15 cellular contexts compared by ENCODE assay signal in genomic region chr20:699811-700338, GRCh38. TPM values are rescaled to one million over a fixed set of nuclear protein-coding genes. Genes with fewer than 3 reads are reported as not detected.
DNase-seq lines count a peak whose midpoint lies in the region; ATAC-seq and TF ChIP-seq lines count a peak whose summit lies in the region.
"Had no signal": no experiment of that assay in that cellular context is flagged by ENCODE, and none has a peak within 500 bp of the region (broad histone marks: within the 10 kb centered on the region; RNA-seq: fewer than 3 reads in every experiment).

No MANE protein-coding gene starts in this region.

- no peaks in the 10 kb centered on the region for H3K27me3 ChIP-seq in heart left ventricle

- intact Hi-C loops in heart left ventricle (cut with DNase I), result no loop called here

- no peaks in the 10 kb centered on the region for H3K36me3 Mint-ChIP-seq in T-cell

- H3K27ac ChIP-seq in VCaP, result peak overlapping the region; percentile 79
- peak overlapping the region; percentile 17 to 87 (median 72) for H3K27ac ChIP-seq in heart left ventricle
- H3K27ac ChIP-seq: HL-60, SJSA1 had no signal

- CTCF ChIA-PET in T-cell (lab: Charles Lee), result no interaction called here

- ATAC-seq in heart left ventricle (peak; percentile 95 to 97 (median 96)), T-cell (replicated peaks in 1 of 4) (no peak), GM18517 (IDR thresholded peaks at IDR 0.05; ENCODE audit: unreplicated experiment) (no peak)

- TF ChIP-seq CTCF in VCaP (conservative IDR thresholded peaks at IDR 0.05) (no peak), heart left ventricle (IDR thresholded peaks at IDR 0.05) (no peak)

- H3K4me3 ChIP-seq in heart left ventricle, result no peak overlapping the region
- H3K4me3 ChIP-seq: SJSA1 had no signal

- H3K36me3 ChIP-seq in heart left ventricle, result no peaks in the 10 kb centered on the region
- H3K36me3 ChIP-seq: SJSA1 had no signal

- H3K27me3 Mint-ChIP-seq in T-cell, result peaks cover 7 to 15% of the 10 kb centered on the region in 2 donors

- H3K4me3 Mint-ChIP-seq in T-cell, result no peak overlapping the region

- no peaks in the 10 kb centered on the region for H3K4me1 Mint-ChIP-seq in T-cell

- 22 to 53% (median 29%) methylated on average over 3 to 10 of the region's 10 CpGs for WGBS in heart left ventricle, 4 donors

- DNase-seq in Ammon's horn (ENCODE audit: low spot score) (peak; percentile 78), heart left ventricle (peak; percentile 68 to 92 (median 83)), middle frontal gyrus (ENCODE audit: extremely low spot score, low spot score) (peak; percentile 3), T-cell (no peak), AG08395 (ENCODE audit: low spot score) (no peak)
- DNase-seq in stimulated activated CD4-positive, alpha-beta T cell treated with anti-CD3 and anti-CD28 coated beads, Interleukin-4, amount 100 ng/mL, for 4 hours, result no peak
- DNase-seq: 8988T, COR-L47, cortex of kidney, NCI-H2029 treated with DMSO at 0.1 percent for 48 hours had no signal

- no peak for TF ChIP-seq POLR2A in heart left ventricle (IDR thresholded peaks at IDR 0.05)

- H3K9me3 ChIP-seq in heart left ventricle, result no peaks in the 10 kb centered on the region
- H3K9me3 ChIP-seq: SJSA1 had no signal

- POLR2A ChIA-PET in T-cell (lab: Charles Lee), result interaction anchor here in 1 of 2 donors (0.7 kb wide), 1 partner anchor 331 kb away, joined by 7 read pairs; no protein-coding TSS in a partner anchor

- no peaks in the 10 kb centered on the region for H3K9me3 Mint-ChIP-seq in T-cell

- H3K27ac Mint-ChIP-seq in T-cell, result no peak overlapping the region

- H3K4me1 ChIP-seq in heart left ventricle, result peaks cover 0 to 25% (median 3%) of the 10 kb centered on the region in 12 donors
- H3K4me1 ChIP-seq: SJSA1 had no signal

RNA-seq across cellular contexts. Expression of gene SCRT2, which starts 24.3 kb away (rescaled TPM):
- total RNA-seq in heart left ventricle (not detected), T-cell (not detected)
- not detected for polyA plus RNA-seq in heart left ventricle
- total RNA-seq: myocyte, SJSA1 had no signal

RNA-seq across cellular contexts. Expression of gene SRXN1, which starts 46.9 kb away (rescaled TPM):
- total RNA-seq in heart left ventricle, result 100 to 1,000 TPM in 1 of 9 donors, 10 to 100 TPM in 8; 25.3 to 147 (median 39.1) TPM
- 10 to 100 TPM; 11.8 to 56.2 TPM for polyA plus RNA-seq in heart left ventricle
- 10 to 100 TPM in 1 of 5 donors, 1 to 10 TPM in 4; 1.5 to 10.1 (median 7.3) TPM for total RNA-seq in T-cell

Comparison
In these comparisons a context has a peak if more than half of its experiments do, and no peak if none do; other contexts are left out.
1. DNase-seq: peak in Ammon's horn (single experiment), heart left ventricle (5 of 5) and middle frontal gyrus (single experiment); none in stimulated activated CD4-positive, alpha-beta T cell treated with anti-CD3 and anti-CD28 coated beads, Interleukin-4, amount 100 ng/mL, for 4 hours (0 of 2), T-cell (0 of 34) and AG08395 (single experiment).
2. ATAC-seq: peak in heart left ventricle (4 of 4); none in T-cell (0 of 4) and GM18517 (single experiment).